In genomic region chr10:70254795-70255328, GRCh38 we compare ENCODE assay signal across 18 cellular contexts. TPM values are rescaled to one million over a fixed set of nuclear protein-coding genes. Genes with fewer than 3 reads are reported as not detected.
DNase-seq lines count a peak whose midpoint lies in the region; ATAC-seq lines count a peak whose summit lies in the region.
"Had no signal": no experiment of that assay in that cellular context is flagged by ENCODE, and none has a peak within 500 bp of the region (broad histone marks: within the 10 kb centered on the region; RNA-seq: fewer than 3 reads in every experiment).

No MANE protein-coding gene starts in this region.

- intact Hi-C loops in CD4-positive, alpha-beta memory T cell (cut with micrococcal nuclease): no loop called here

- H3K27me3 ChIP-seq in CD4-positive, alpha-beta memory T cell (ENCODE audit: insufficient read depth, low read length): peaks cover 14% of the 10 kb centered on the region

- H3K9me3 Mint-ChIP-seq in CD4-positive, alpha-beta memory T cell: peaks cover 0 to 2% (median 0%) of the 10 kb centered on the region in 8 donors
- H3K9me3 Mint-ChIP-seq: activated CD4-positive, alpha-beta memory T cell treated with anti-CD3 and anti-CD28 coated beads for 36 hours; activated T-helper 2 cell treated with anti-CD3 and anti-CD28 coated beads, Interferon-gamma antibody, Interleukin-2, Interleukin-4, amounts not matched to agents 10 μg/mL and 5 μg/mL and 100 μg/mL, durations not matched to agents 14 hours and 24 hours and 36 hours had no signal

- no peak overlapping the region for H3K4me3 ChIP-seq in CD4-positive, alpha-beta memory T cell (ENCODE audit: low read length in 2 of 2)
- H3K4me3 ChIP-seq: K562 had no signal

- no peak for DNase-seq in CD4-positive, alpha-beta memory T cell
- DNase-seq in T-helper 17 cell (no peak), Kasumi-1 (lab: John Stamatoyannopoulos, UW) (no peak)
- DNase-seq in stimulated activated naive CD8-positive, alpha-beta T cell treated with anti-CD3 and anti-CD28 coated beads, Interleukin-15, Interleukin-2, amounts not matched to agents 100 U/mL and 50 U/mL, for 24 hours: peak; percentile 22
- DNase-seq: amniotic stem cell, MV-4-11, NCI-H2081, NCI-H524 treated with DMSO at 0.1 percent for 48 hours had no signal

- H3K4me3 Mint-ChIP-seq in CD4-positive, alpha-beta memory T cell: peak overlapping the region; percentile 40 to 78 (median 68)
- peak overlapping the region; percentile 68 for H3K4me3 Mint-ChIP-seq in T-helper 17 cell

- ATAC-seq in T-helper 17 cell: no peak
- peak; percentile 8 for ATAC-seq in esophagus mucosa
- ATAC-seq in stimulated activated naive CD8-positive, alpha-beta T cell treated with anti-CD3 and anti-CD28 coated beads, Interleukin-15, Interleukin-2, amounts not matched to agents 100 U/mL and 50 U/mL, for 24 hours: no peak
- no peak for ATAC-seq in HG03571 (IDR thresholded peaks at IDR 0.05; ENCODE audit: unreplicated experiment)
- ATAC-seq in HG02610 (IDR thresholded peaks at IDR 0.05; ENCODE audit: unreplicated experiment): no peak
- no peak for ATAC-seq in GM21515 (IDR thresholded peaks at IDR 0.05; ENCODE audit: unreplicated experiment)
- ATAC-seq: K562, SK-N-SH treated with all-trans-retinoic acid at 6 μM for 48 hours had no signal

- no peak overlapping the region for H3K27ac ChIP-seq in CD4-positive, alpha-beta memory T cell (ENCODE audit: low read depth, low read length)
- H3K27ac ChIP-seq: foreskin keratinocyte had no signal

- H3K36me3 Mint-ChIP-seq in CD4-positive, alpha-beta memory T cell: no peaks in the 10 kb centered on the region
- no peaks in the 10 kb centered on the region for H3K36me3 Mint-ChIP-seq in T-helper 17 cell (ENCODE audit: low read depth)
- H3K36me3 Mint-ChIP-seq: activated CD4-positive, alpha-beta memory T cell treated with anti-CD3 and anti-CD28 coated beads for 36 hours had no signal

- CTCF ChIA-PET in CD4-positive, alpha-beta memory T cell (lab: Charles Lee; ENCODE audit: partially characterized antibody): interaction anchor here (1.7 kb wide), 1 partner anchor 110 kb away, joined by 6 read pairs; no protein-coding TSS in a partner anchor

- H3K27me3 Mint-ChIP-seq in CD4-positive, alpha-beta memory T cell: peaks cover 30 to 42% of the 10 kb centered on the region in 2 donors
- peaks cover 67% of the 10 kb centered on the region for H3K27me3 Mint-ChIP-seq in T-helper 17 cell

- H3K27ac Mint-ChIP-seq in CD4-positive, alpha-beta memory T cell: no peak overlapping the region
- no peak overlapping the region for H3K27ac Mint-ChIP-seq in T-helper 17 cell
- H3K27ac Mint-ChIP-seq: activated CD4-positive, alpha-beta memory T cell treated with anti-CD3 and anti-CD28 coated beads for 36 hours; activated T-helper 2 cell treated with anti-CD3 and anti-CD28 coated beads, Interferon-gamma antibody, Interleukin-2, Interleukin-4, amounts not matched to agents 10 μg/mL and 5 μg/mL and 100 μg/mL, durations not matched to agents 14 hours and 24 hours and 36 hours had no signal

- H3K4me1 ChIP-seq in CD4-positive, alpha-beta memory T cell (ENCODE audit: insufficient read depth, low read length): no peaks in the 10 kb centered on the region

- no peaks in the 10 kb centered on the region for H3K9me3 ChIP-seq in CD4-positive, alpha-beta memory T cell (ENCODE audit: control insufficient read depth in 1 of 2, low read length in 2 of 2)
- no peaks in the 10 kb centered on the region for H3K9me3 ChIP-seq in T-helper 17 cell (ENCODE audit: control insufficient read depth, low read length, poor library complexity, severe bottlenecking)

- H3K4me1 Mint-ChIP-seq in CD4-positive, alpha-beta memory T cell: peaks cover 2 to 16% (median 9%) of the 10 kb centered on the region in 4 donors
- peaks cover 4% of the 10 kb centered on the region for H3K4me1 Mint-ChIP-seq in T-helper 17 cell

- POLR2A ChIA-PET in CD4-positive, alpha-beta memory T cell (lab: Charles Lee; ENCODE audit: partially characterized antibody): interaction anchor here (1.4 kb wide), 1 partner anchor 92 kb away, joined by 3 read pairs; no protein-coding TSS in a partner anchor

- no peaks in the 10 kb centered on the region for H3K36me3 ChIP-seq in CD4-positive, alpha-beta memory T cell (ENCODE audit: insufficient read depth, low read length)

RNA-seq across cellular contexts. Expression of gene PPA1, which starts 21.6 kb away (rescaled TPM):
- total RNA-seq in CD4-positive, alpha-beta memory T cell: 10 to 100 TPM; 57.4 to 60.4 TPM
- polyA plus RNA-seq in CD4-positive, alpha-beta memory T cell: 100 to 1,000 TPM; 148 to 304 TPM
- total RNA-seq in T-helper 17 cell: 10 to 100 TPM; 69.8 to 80.9 TPM
- 158 TPM for total RNA-seq in esophagus mucosa

RNA-seq across cellular contexts. Expression of gene NPFFR1, which starts 28.9 kb away (rescaled TPM):
- total RNA-seq in CD4-positive, alpha-beta memory T cell: not detected
- not detected for polyA plus RNA-seq in CD4-positive, alpha-beta memory T cell
- not detected for total RNA-seq in T-helper 17 cell
- total RNA-seq in esophagus mucosa: 0.04 TPM
- total RNA-seq: activated T-helper 2 cell treated with anti-CD3 and anti-CD28 coated beads, Interferon-gamma antibody, Interleukin-2, Interleukin-4, amounts not matched to agents 10 μg/mL and 5 μg/mL and 100 μg/mL, durations not matched to agents 14 hours and 24 hours and 36 hours; endothelial cell of umbilical vein; foreskin keratinocyte had no signal
- polyA plus RNA-seq: endothelial cell of umbilical vein, foreskin keratinocyte, K562 had no signal
